Comparison of ENCODE assay signal across 1 cellular context in the genomic region with DNA sequence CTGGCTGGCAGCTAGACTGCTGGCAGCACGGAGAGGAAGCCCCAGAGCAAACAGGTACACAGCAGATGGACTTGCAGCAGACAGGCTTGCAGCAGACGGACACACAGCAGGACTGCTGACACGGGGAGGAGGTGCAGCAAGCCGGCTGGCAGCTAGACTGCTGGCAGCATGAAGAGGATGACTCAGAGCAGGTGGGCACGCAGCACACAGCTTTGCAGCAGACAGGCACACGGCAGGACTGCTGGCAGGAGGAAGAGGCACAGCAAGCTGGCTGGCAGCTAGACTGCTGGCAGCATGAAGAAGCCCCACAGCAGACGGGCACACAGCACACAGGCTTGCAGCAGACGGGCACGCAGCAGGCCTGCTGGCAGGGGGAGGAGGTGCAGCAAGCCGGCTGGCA.
TF ChIP-seq lines count a peak whose summit lies in the region.

No MANE protein-coding gene starts in this region.

TF ChIP-seq in HepG2, 621 proteins besides CTCF, POLR2A, EP300 and RAD21:
- TF ChIP-seq ZNF33A (CRISPR knock-in tag; IDR thresholded peaks at IDR 0.05; ENCODE audit: borderline replicate concordance) (no peak), MTA1 (CRISPR knock-in tag; IDR thresholded peaks at IDR 0.05; ENCODE audit: borderline replicate concordance) (no peak), ZNF775 (CRISPR knock-in tag; IDR thresholded peaks at IDR 0.05; ENCODE audit: borderline replicate concordance) (no peak), PHF8 (CRISPR knock-in tag; IDR thresholded peaks at IDR 0.05) (no peak), ZMYM3 (CRISPR knock-in tag; IDR thresholded peaks at IDR 0.05) (0 out of 2 replicates have a peak, but pooled peaks have one; percentile 54), KMT2A (CRISPR knock-in tag; IDR thresholded peaks at IDR 0.05) (no peak)
- TF ChIP-seq, protein P1, sequence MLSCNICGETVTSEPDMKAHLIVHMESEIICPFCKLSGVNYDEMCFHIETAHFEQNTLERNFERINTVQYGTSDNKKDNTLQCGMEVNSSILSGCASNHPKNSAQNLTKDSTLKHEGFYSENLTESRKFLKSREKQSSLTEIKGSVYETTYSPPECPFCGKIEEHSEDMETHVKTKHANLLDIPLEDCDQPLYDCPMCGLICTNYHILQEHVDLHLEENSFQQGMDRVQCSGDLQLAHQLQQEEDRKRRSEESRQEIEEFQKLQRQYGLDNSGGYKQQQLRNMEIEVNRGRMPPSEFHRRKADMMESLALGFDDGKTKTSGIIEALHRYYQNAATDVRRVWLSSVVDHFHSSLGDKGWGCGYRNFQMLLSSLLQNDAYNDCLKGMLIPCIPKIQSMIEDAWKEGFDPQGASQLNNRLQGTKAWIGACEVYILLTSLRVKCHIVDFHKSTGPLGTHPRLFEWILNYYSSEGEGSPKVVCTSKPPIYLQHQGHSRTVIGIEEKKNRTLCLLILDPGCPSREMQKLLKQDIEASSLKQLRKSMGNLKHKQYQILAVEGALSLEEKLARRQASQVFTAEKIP (CRISPR knock-in tag; IDR thresholded peaks at IDR 0.05; ENCODE audit: borderline replicate concordance): no peak
